ENCODE assay signal across 14 cellular contexts in the genomic region with DNA sequence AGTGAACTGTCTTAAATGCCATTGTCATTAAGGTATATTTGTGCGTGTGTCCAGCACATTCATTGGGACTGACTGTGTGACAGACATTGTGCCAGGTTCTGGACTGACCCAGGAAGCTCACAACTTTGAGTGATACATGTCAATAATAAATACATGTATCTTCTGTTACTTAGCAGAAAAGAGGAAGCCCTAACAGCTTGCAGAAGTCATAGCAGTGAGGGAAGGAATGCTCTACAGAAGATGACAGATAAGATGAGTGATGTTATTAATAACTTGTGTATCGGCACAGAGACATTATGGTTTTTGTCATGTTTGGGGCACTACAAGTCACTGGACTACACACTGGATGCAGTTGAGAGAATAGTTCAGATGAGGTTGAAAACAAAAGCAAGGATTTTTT. TPM values are rescaled to one million over a fixed set of nuclear protein-coding genes. Genes with fewer than 3 reads are reported as not detected.
DNase-seq lines count a peak whose midpoint lies in the region; ATAC-seq, FAIRE-seq and TF ChIP-seq lines count a peak whose summit lies in the region.
"Had no signal": no experiment of that assay in that cellular context is flagged by ENCODE, and none has a peak within 500 bp of the region (broad histone marks: within the 10 kb centered on the region; RNA-seq: fewer than 3 reads in every experiment).

No MANE protein-coding gene starts in this region.

- no peak for DNase-seq in activated naive CD4-positive, alpha-beta T cell treated with anti-CD3 and anti-CD28 coated beads for 36 hours
- DNase-seq in astrocyte (ENCODE audit: low read depth) (no peak), smooth muscle cell (lab: John Stamatoyannopoulos, UW; ENCODE audit: unreplicated experiment) (no peak)
- no peak for DNase-seq in effector memory CD8-positive, alpha-beta T cell
- DNase-seq: body of pancreas, islet precursor cell, NCI-H1436 treated with DMSO at 0.1 percent for 48 hours, Peyer's patch had no signal

- H3K27me3 Mint-ChIP-seq in activated naive CD4-positive, alpha-beta T cell treated with anti-CD3 and anti-CD28 coated beads, Interleukin-2, amount 50 U/mL, for 24 hours, result no peaks in the 10 kb centered on the region
- no peaks in the 10 kb centered on the region for H3K27me3 Mint-ChIP-seq in activated naive CD4-positive, alpha-beta T cell treated with anti-CD3 and anti-CD28 coated beads for 36 hours (ENCODE audit: low read depth)
- no peaks in the 10 kb centered on the region for H3K27me3 Mint-ChIP-seq in astrocyte (ENCODE audit: low read depth, unreplicated experiment)
- no peaks in the 10 kb centered on the region for H3K27me3 Mint-ChIP-seq in effector memory CD8-positive, alpha-beta T cell

- H3K36me3 Mint-ChIP-seq in activated naive CD4-positive, alpha-beta T cell treated with anti-CD3 and anti-CD28 coated beads, Interleukin-2, amount 50 U/mL, for 24 hours, result peaks cover 26% of the 10 kb centered on the region
- H3K36me3 Mint-ChIP-seq in activated naive CD4-positive, alpha-beta T cell treated with anti-CD3 and anti-CD28 coated beads for 36 hours (ENCODE audit: low read depth), result peaks cover 27% of the 10 kb centered on the region
- H3K36me3 Mint-ChIP-seq in astrocyte (ENCODE audit: low read depth, unreplicated experiment), result peaks cover 4% of the 10 kb centered on the region
- peaks cover 64% of the 10 kb centered on the region for H3K36me3 Mint-ChIP-seq in effector memory CD8-positive, alpha-beta T cell (ENCODE audit: insufficient read depth)

- intact Hi-C loops in activated naive CD4-positive, alpha-beta T cell treated with anti-CD3 and anti-CD28 coated beads for 36 hours (cut with micrococcal nuclease), result no loop called here

- peak overlapping the region; percentile 62 for H3K4me3 Mint-ChIP-seq in activated naive CD4-positive, alpha-beta T cell treated with anti-CD3 and anti-CD28 coated beads, Interleukin-2, amount 50 U/mL, for 24 hours
- no peak overlapping the region for H3K4me3 Mint-ChIP-seq in activated naive CD4-positive, alpha-beta T cell treated with anti-CD3 and anti-CD28 coated beads for 36 hours
- peak overlapping the region; percentile 47 for H3K4me3 Mint-ChIP-seq in astrocyte (ENCODE audit: unreplicated experiment)
- peak overlapping the region in 1 of 2 donors; percentile 89 for H3K4me3 Mint-ChIP-seq in effector memory CD8-positive, alpha-beta T cell

- no peaks in the 10 kb centered on the region for H3K9me3 Mint-ChIP-seq in activated naive CD4-positive, alpha-beta T cell treated with anti-CD3 and anti-CD28 coated beads, Interleukin-2, amount 50 U/mL, for 24 hours
- H3K9me3 Mint-ChIP-seq in activated naive CD4-positive, alpha-beta T cell treated with anti-CD3 and anti-CD28 coated beads for 36 hours, result no peaks in the 10 kb centered on the region
- no peaks in the 10 kb centered on the region for H3K9me3 Mint-ChIP-seq in astrocyte (ENCODE audit: unreplicated experiment)
- H3K9me3 Mint-ChIP-seq in effector memory CD8-positive, alpha-beta T cell, result no peaks in the 10 kb centered on the region

- H4K20me1 ChIP-seq in OCI-LY1 (ENCODE audit: insufficient read depth, low read length) (0 out of 2 replicates have a peak, but pooled peaks cover 10% of the 10 kb centered on the region), astrocyte (ENCODE audit: insufficient read depth, low read length) (peaks cover 41% of the 10 kb centered on the region), smooth muscle cell (ENCODE audit: low read depth) (peaks cover 57% of the 10 kb centered on the region)

- peak overlapping the region; percentile 82 for H3K27ac ChIP-seq in OCI-LY1 (ENCODE audit: low read depth, low read length, poor library complexity, severe bottlenecking)
- H3K27ac ChIP-seq in astrocyte (ENCODE audit: low read depth, low read length), result no peak overlapping the region
- peak overlapping the region; percentile 97 for H3K27ac ChIP-seq in smooth muscle cell (ENCODE audit: low read depth)
- H3K27ac ChIP-seq: parathyroid adenoma had no signal

- H3K79me2 ChIP-seq in OCI-LY1 (ENCODE audit: insufficient read depth, low read length) (peaks cover 74% of the 10 kb centered on the region), astrocyte (ENCODE audit: insufficient read depth, low read length) (peaks cover 98% of the 10 kb centered on the region), smooth muscle cell (ENCODE audit: low read depth) (peaks cover 93% of the 10 kb centered on the region)

- H3K27me3 ChIP-seq in OCI-LY1 (ENCODE audit: insufficient read depth, low read length), result no peaks in the 10 kb centered on the region
- H3K27me3 ChIP-seq in astrocyte (ENCODE audit: insufficient read depth, low read length), result no peaks in the 10 kb centered on the region
- no peaks in the 10 kb centered on the region for H3K27me3 ChIP-seq in smooth muscle cell (ENCODE audit: low read depth)
- H3K27me3 ChIP-seq: body of pancreas, Peyer's patch, tibial nerve had no signal

- 95% methylated on average over 2 of the region's 2 CpGs for WGBS in smooth muscle cell (ENCODE audit: low lambda C conversion rate)

- no peak for ATAC-seq in HG02884 (IDR thresholded peaks at IDR 0.05; ENCODE audit: unreplicated experiment)
- ATAC-seq in effector memory CD8-positive, alpha-beta T cell (replicated peaks), result no peak
- no peak for ATAC-seq in HG03108 (IDR thresholded peaks at IDR 0.05; ENCODE audit: unreplicated experiment)
- ATAC-seq: body of pancreas had no signal

- H3K36me3 ChIP-seq in OCI-LY1 (ENCODE audit: insufficient read depth, low read length), result peaks cover 43% of the 10 kb centered on the region
- H3K36me3 ChIP-seq in astrocyte (ENCODE audit: insufficient read depth, low read length), result peaks cover 7% of the 10 kb centered on the region
- no peaks in the 10 kb centered on the region for H3K36me3 ChIP-seq in smooth muscle cell (ENCODE audit: low read depth)

- peaks cover 50% of the 10 kb centered on the region for H3K4me1 Mint-ChIP-seq in activated naive CD4-positive, alpha-beta T cell treated with anti-CD3 and anti-CD28 coated beads, Interleukin-2, amount 50 U/mL, for 24 hours
- peaks cover 29% of the 10 kb centered on the region for H3K4me1 Mint-ChIP-seq in activated naive CD4-positive, alpha-beta T cell treated with anti-CD3 and anti-CD28 coated beads for 36 hours (ENCODE audit: low read depth)
- peaks cover 20% of the 10 kb centered on the region for H3K4me1 Mint-ChIP-seq in astrocyte (ENCODE audit: low read depth, unreplicated experiment)
- H3K4me1 Mint-ChIP-seq in effector memory CD8-positive, alpha-beta T cell (ENCODE audit: low read depth in 2 of 2), result peaks cover 22 to 41% of the 10 kb centered on the region in 2 donors

- H3K4me2 ChIP-seq in OCI-LY1 (ENCODE audit: low read length) (peak overlapping the region; percentile 47), astrocyte (ENCODE audit: low read length) (no peak overlapping the region), smooth muscle cell (no peak overlapping the region)

- CTCF ChIA-PET in activated naive CD4-positive, alpha-beta T cell treated with anti-CD3 and anti-CD28 coated beads for 36 hours (lab: Charles Lee), result interaction anchor here (1.2 kb wide), 1 partner anchor 10 kb away, joined by 4 read pairs; no protein-coding TSS in a partner anchor

- TF ChIP-seq CTCF in OCI-LY1 (IDR thresholded peaks at IDR 0.05; ENCODE audit: low read length) (no peak), astrocyte (IDR thresholded peaks at IDR 0.05; ENCODE audit: insufficient read depth, low read depth, low read length) (no peak), smooth muscle cell (IDR thresholded peaks at IDR 0.05; ENCODE audit: borderline replicate concordance, insufficient read depth, poor library complexity, severe bottlenecking) (no peak)

- H3F3A ChIP-seq in OCI-LY1 (ENCODE audit: insufficient read depth, low read length) (no peaks in the 10 kb centered on the region), smooth muscle cell (ENCODE audit: low read depth) (peaks cover 15% of the 10 kb centered on the region)

- peak overlapping the region; percentile 59 for H3K27ac Mint-ChIP-seq in activated naive CD4-positive, alpha-beta T cell treated with anti-CD3 and anti-CD28 coated beads, Interleukin-2, amount 50 U/mL, for 24 hours
- no peak overlapping the region for H3K27ac Mint-ChIP-seq in activated naive CD4-positive, alpha-beta T cell treated with anti-CD3 and anti-CD28 coated beads for 36 hours
- no peak overlapping the region for H3K27ac Mint-ChIP-seq in astrocyte (ENCODE audit: unreplicated experiment)
- H3K27ac Mint-ChIP-seq in effector memory CD8-positive, alpha-beta T cell, result peak overlapping the region in 1 of 2 donors; percentile 92

- H3K4me3 ChIP-seq in OCI-LY1 (ENCODE audit: low read depth, low read length, poor library complexity, severe bottlenecking), result no peak overlapping the region
- H3K4me3 ChIP-seq in astrocyte (ENCODE audit: insufficient read depth, low read depth, low read length), result no peak overlapping the region
- no peak overlapping the region for H3K4me3 ChIP-seq in smooth muscle cell
- H3K4me3 ChIP-seq: body of pancreas had no signal

- no peak overlapping the region for H2AFZ ChIP-seq in OCI-LY1 (ENCODE audit: low read length)
- H2AFZ ChIP-seq in astrocyte (ENCODE audit: low read depth, low read length), result no peak overlapping the region
- no peak overlapping the region for H2AFZ ChIP-seq in smooth muscle cell (ENCODE audit: low read depth)

- H3K4me1 ChIP-seq in OCI-LY1 (ENCODE audit: insufficient read depth, low read length, severe bottlenecking) (peaks cover 46% of the 10 kb centered on the region), astrocyte (ENCODE audit: insufficient read depth, low read length) (peaks cover 3% of the 10 kb centered on the region), smooth muscle cell (ENCODE audit: low read depth) (peaks cover 28% of the 10 kb centered on the region)

- FAIRE-seq in astrocyte (lab: Jason Lieb, UNC), result no peak

- H3K9ac ChIP-seq in OCI-LY1 (ENCODE audit: low read length) (peak overlapping the region; percentile 23; the same call in 1 of the 2 replicates), astrocyte (ENCODE audit: low read length) (no peak overlapping the region), smooth muscle cell (ENCODE audit: low read depth) (no peak overlapping the region)
- H3K9ac ChIP-seq: parathyroid adenoma had no signal

- H3K9me2 ChIP-seq in OCI-LY1 (ENCODE audit: low read depth, low read length), result no peaks in the 10 kb centered on the region

- H3K9me3 ChIP-seq in OCI-LY1 (ENCODE audit: low read length) (no peaks in the 10 kb centered on the region), astrocyte (ENCODE audit: insufficient read depth, low read depth, low read length) (no peaks in the 10 kb centered on the region), smooth muscle cell (replicated peaks; ENCODE audit: low read depth) (no peaks in the 10 kb centered on the region)
- H3K9me3 ChIP-seq: body of pancreas, Peyer's patch, tibial nerve had no signal

RNA-seq across cellular contexts. Expression of a gene that starts 1.2 kb away (rescaled TPM):
- 100 to 1,000 TPM; 172 to 173 TPM for total RNA-seq in activated naive CD4-positive, alpha-beta T cell treated with anti-CD3 and anti-CD28 coated beads for 36 hours
- 175 and 185 TPM in 2 replicates for total RNA-seq in astrocyte
- 211 and 258 TPM in 2 replicates for total RNA-seq in smooth muscle cell
- polyA plus RNA-seq in smooth muscle cell, result 155 and 178 TPM in 2 replicates

RNA-seq across cellular contexts. Expression of a gene that starts 14.6 kb away (rescaled TPM):
- total RNA-seq in activated naive CD4-positive, alpha-beta T cell treated with anti-CD3 and anti-CD28 coated beads for 36 hours, result 10 to 100 TPM; 20.4 to 20.5 TPM
- total RNA-seq in astrocyte (18.3 and 20.2 TPM in 2 replicates), smooth muscle cell (32.9 and 37.3 TPM in 2 replicates)
- 11.8 and 12.2 TPM in 2 replicates for polyA plus RNA-seq in smooth muscle cell
